ENCODE assay signal across 10 cellular contexts in genomic region chr7:50317221-50317678, GRCh38. TPM values are rescaled to one million over a fixed set of nuclear protein-coding genes. Genes with fewer than 3 reads are reported as not detected.
DNase-seq lines count a peak whose midpoint lies in the region; ATAC-seq and TF ChIP-seq lines count a peak whose summit lies in the region.
"Had no signal": no experiment of that assay in that cellular context is flagged by ENCODE, and none has a peak within 500 bp of the region (broad histone marks: within the 10 kb centered on the region; RNA-seq: fewer than 3 reads in every experiment).

No MANE protein-coding gene starts in this region.

- H3K36me3 Mint-ChIP-seq in activated CD4-positive, alpha-beta memory T cell treated with anti-CD3 and anti-CD28 coated beads for 36 hours, result peaks cover 85% of the 10 kb centered on the region

- POLR2A ChIA-PET in activated CD4-positive, alpha-beta memory T cell treated with anti-CD3 and anti-CD28 coated beads for 36 hours (lab: Charles Lee), result interaction anchor here (1.0 to 19.6 kb wide), 13 partner anchors 10 to 110 kb away, joined by 3 to 217 read pairs (median 8); partner anchors contain the start of gene IKZF1

- no peaks in the 10 kb centered on the region for H3K27me3 ChIP-seq in upper lobe of right lung

- peaks cover 3% of the 10 kb centered on the region for H3K4me1 ChIP-seq in upper lobe of right lung

- CTCF ChIA-PET in activated CD4-positive, alpha-beta memory T cell treated with anti-CD3 and anti-CD28 coated beads for 36 hours (lab: Charles Lee), result interaction anchor here (0.7 to 12.3 kb wide), 18 partner anchors 9 to 175 kb away, joined by 3 to 83 read pairs (median 4); partner anchors contain the start of gene IKZF1

- no peaks in the 10 kb centered on the region for H3K36me3 ChIP-seq in upper lobe of right lung

- H3K4me3 Mint-ChIP-seq in activated CD4-positive, alpha-beta memory T cell treated with anti-CD3 and anti-CD28 coated beads for 36 hours, result peak overlapping the region; percentile 86
- H3K4me3 Mint-ChIP-seq: nephron had no signal

- no peaks in the 10 kb centered on the region for H3K9me3 ChIP-seq in upper lobe of right lung

- no peaks in the 10 kb centered on the region for H3K9me3 Mint-ChIP-seq in activated CD4-positive, alpha-beta memory T cell treated with anti-CD3 and anti-CD28 coated beads for 36 hours
- H3K9me3 Mint-ChIP-seq: nephron had no signal

- DNase-seq in stimulated activated CD4-positive, alpha-beta T cell treated with anti-CD3 and anti-CD28 coated beads, Interleukin-1b, Interleukin-23, amount 100 ng/mL, for 48 hours, result peak; percentile 70
- DNase-seq in stimulated activated CD4-positive, alpha-beta T cell treated with anti-CD3 and anti-CD28 coated beads, Interleukin-2, amount 100 ng/mL, for 24 hours, result no peak
- DNase-seq in activated CD4-positive, alpha-beta memory T cell treated with anti-CD3 and anti-CD28 coated beads for 36 hours, result peak; percentile 75
- DNase-seq in upper lobe of right lung, result no peak
- no peak for DNase-seq in SHP77 treated with DMSO at 0.1 percent for 48 hours (lab: John Stamatoyannopoulos, UW)
- no peak for DNase-seq in NCI-H146 (lab: John Stamatoyannopoulos, UW)
- no peak for DNase-seq in NCI-H774 (lab: John Stamatoyannopoulos, UW)

- peak; percentile 55 for ATAC-seq in HG03039 (IDR thresholded peaks at IDR 0.05; ENCODE audit: unreplicated experiment)
- peak; percentile 26 for ATAC-seq in upper lobe of right lung

- H3K27me3 Mint-ChIP-seq in activated CD4-positive, alpha-beta memory T cell treated with anti-CD3 and anti-CD28 coated beads for 36 hours, result no peaks in the 10 kb centered on the region

- H3K27ac ChIP-seq in upper lobe of right lung, result no peak overlapping the region
- H3K27ac ChIP-seq: C4-2B had no signal

- peaks cover 92% of the 10 kb centered on the region for H3K4me1 Mint-ChIP-seq in activated CD4-positive, alpha-beta memory T cell treated with anti-CD3 and anti-CD28 coated beads for 36 hours (ENCODE audit: low read depth)
- H3K4me1 Mint-ChIP-seq: nephron had no signal

- intact Hi-C loops in activated CD4-positive, alpha-beta memory T cell treated with anti-CD3 and anti-CD28 coated beads for 36 hours (cut with micrococcal nuclease), result loop anchor here (1.0 to 5.0 kb wide), 8 partner anchors 8 to 225 kb away; partner anchors contain the start of gene ZPBP
- intact Hi-C loops in upper lobe of right lung (cut with DNase I), result no loop called here

- TF ChIP-seq CTCF in upper lobe of right lung (IDR thresholded peaks at IDR 0.05), result no peak

- H3K4me3 ChIP-seq in upper lobe of right lung, result no peak overlapping the region

- H3K27ac Mint-ChIP-seq in activated CD4-positive, alpha-beta memory T cell treated with anti-CD3 and anti-CD28 coated beads for 36 hours, result peak overlapping the region; percentile 94
- H3K27ac Mint-ChIP-seq: nephron had no signal

RNA-seq across cellular contexts. Expression of gene IKZF1, which starts 12.7 kb away (rescaled TPM):
- total RNA-seq in activated CD4-positive, alpha-beta memory T cell treated with anti-CD3 and anti-CD28 coated beads for 36 hours, result 100 to 1,000 TPM; 207 to 216 TPM
- total RNA-seq in upper lobe of right lung, result 41.4 TPM

Comparison
In these comparisons a context has a peak if more than half of its experiments do, and no peak if none do; other contexts are left out.
1. DNase-seq: peak in stimulated activated CD4-positive, alpha-beta T cell treated with anti-CD3 and anti-CD28 coated beads, Interleukin-1b, Interleukin-23, amount 100 ng/mL, for 48 hours (single experiment) and activated CD4-positive, alpha-beta memory T cell treated with anti-CD3 and anti-CD28 coated beads for 36 hours (single experiment); none in stimulated activated CD4-positive, alpha-beta T cell treated with anti-CD3 and anti-CD28 coated beads, Interleukin-2, amount 100 ng/mL, for 24 hours (0 of 2), upper lobe of right lung (single experiment), SHP77 treated with DMSO at 0.1 percent for 48 hours (single experiment), NCI-H146 (single experiment) and NCI-H774 (single experiment).